ENCODE assay signal across 18 cellular contexts in the genomic region with DNA sequence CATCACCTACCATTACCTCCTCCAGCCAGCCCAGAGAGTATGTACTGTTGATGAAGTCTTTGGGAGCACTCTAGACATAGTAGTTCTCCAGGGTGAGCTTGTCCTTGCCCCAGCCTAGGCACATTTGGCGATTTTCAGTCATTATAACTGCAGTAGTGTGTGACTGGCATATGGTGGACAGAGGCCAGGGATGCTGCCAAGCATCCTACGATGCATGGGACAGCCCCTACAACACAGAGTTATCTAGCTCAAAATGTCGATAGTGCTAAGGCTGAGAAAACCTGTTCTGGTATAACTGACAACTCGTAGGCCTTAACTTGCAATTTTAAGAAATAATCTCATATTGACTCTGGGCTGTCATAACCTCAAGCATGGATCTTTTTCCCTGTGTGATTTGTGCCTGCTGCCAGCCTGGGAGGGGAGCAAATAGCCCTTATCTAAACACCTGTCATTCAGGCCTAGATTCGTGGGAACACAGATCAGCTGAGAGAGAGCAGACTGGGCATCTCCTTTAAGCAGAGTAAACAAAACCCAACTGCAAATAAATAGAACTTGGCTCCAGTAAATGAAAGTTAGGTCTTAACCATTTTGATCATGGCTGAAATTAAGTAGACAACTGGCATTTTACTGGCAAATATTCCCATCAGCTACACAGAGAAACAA.
DNase-seq lines count a peak whose midpoint lies in the region; ATAC-seq, FAIRE-seq and TF ChIP-seq lines count a peak whose summit lies in the region.
"Had no signal": no experiment of that assay in that cellular context is flagged by ENCODE, and none has a peak within 500 bp of the region (broad histone marks: within the 10 kb centered on the region; RNA-seq: fewer than 3 reads in every experiment).

No MANE protein-coding gene starts in this region.

- H4K20me1 ChIP-seq in HepG2 (ENCODE audit: insufficient read depth, low read length) = no peaks in the 10 kb centered on the region

- H3K4me3 Mint-ChIP-seq in activated CD4-positive, alpha-beta T cell treated with anti-CD3 and anti-CD28 coated beads, Interleukin-2, amount 10 ng/mL, durations not matched to agents 24 days and 14 days = no peak overlapping the region
- no peak overlapping the region for H3K4me3 Mint-ChIP-seq in activated CD4-positive, alpha-beta memory T cell treated with anti-CD3 and anti-CD28 coated beads, Interleukin-2, amount 10 ng/mL, durations not matched to agents 7 days and 5 days

- ATAC-seq in HepG2 (peak; percentile 60; the same call in 2 of the 3 replicates), gastroesophageal sphincter (no peak)

- no peak for TF ChIP-seq POLR2A in HepG2 (IDR thresholded peaks at IDR 0.05; ENCODE audit: insufficient read depth in 1 of 2, low read depth in 2 of 2, low read length in 2 of 2)
- no peak for TF ChIP-seq POLR2A in gastroesophageal sphincter (IDR thresholded peaks at IDR 0.05)

- no peak for TF ChIP-seq CTCF in HepG2 (CRISPR knock-in tag; IDR thresholded peaks at IDR 0.05)
- TF ChIP-seq CTCF in gastroesophageal sphincter (IDR thresholded peaks at IDR 0.05) = no peak

- 75% methylated on average over 5 of the region's 5 CpGs for WGBS in HepG2 (ENCODE audit: low lambda C conversion rate)
- WGBS in gastroesophageal sphincter (ENCODE audit: low coverage in 1 of 2), 2 donors = 79 to 100% methylated on average over 2 to 5 of the region's 5 CpGs

- no peaks in the 10 kb centered on the region for H3K4me1 Mint-ChIP-seq in activated CD4-positive, alpha-beta T cell treated with anti-CD3 and anti-CD28 coated beads, Interleukin-2, amount 10 ng/mL, durations not matched to agents 24 days and 14 days
- H3K4me1 Mint-ChIP-seq in activated CD4-positive, alpha-beta memory T cell treated with anti-CD3 and anti-CD28 coated beads, Interleukin-2, amount 10 ng/mL, durations not matched to agents 7 days and 5 days = no peaks in the 10 kb centered on the region

- H3K79me2 ChIP-seq in HepG2 (ENCODE audit: insufficient read depth, low read length) = no peaks in the 10 kb centered on the region

- H3K9ac ChIP-seq in HepG2 (ENCODE audit: insufficient read depth, low read depth, low read length) = no peak overlapping the region

- no peak overlapping the region for H3K27ac Mint-ChIP-seq in activated CD4-positive, alpha-beta T cell treated with anti-CD3 and anti-CD28 coated beads, Interleukin-2, amount 10 ng/mL, durations not matched to agents 24 days and 14 days
- H3K27ac Mint-ChIP-seq in activated CD4-positive, alpha-beta memory T cell treated with anti-CD3 and anti-CD28 coated beads, Interleukin-2, amount 10 ng/mL, durations not matched to agents 7 days and 5 days = no peak overlapping the region

- H3K9me3 Mint-ChIP-seq in activated CD4-positive, alpha-beta T cell treated with anti-CD3 and anti-CD28 coated beads, Interleukin-2, amount 10 ng/mL, durations not matched to agents 24 days and 14 days = no peaks in the 10 kb centered on the region
- no peaks in the 10 kb centered on the region for H3K9me3 Mint-ChIP-seq in activated CD4-positive, alpha-beta memory T cell treated with anti-CD3 and anti-CD28 coated beads, Interleukin-2, amount 10 ng/mL, durations not matched to agents 7 days and 5 days

- no peaks in the 10 kb centered on the region for H3K36me3 Mint-ChIP-seq in activated CD4-positive, alpha-beta T cell treated with anti-CD3 and anti-CD28 coated beads, Interleukin-2, amount 10 ng/mL, durations not matched to agents 24 days and 14 days (ENCODE audit: low read depth)
- no peaks in the 10 kb centered on the region for H3K36me3 Mint-ChIP-seq in activated CD4-positive, alpha-beta memory T cell treated with anti-CD3 and anti-CD28 coated beads, Interleukin-2, amount 10 ng/mL, durations not matched to agents 7 days and 5 days (ENCODE audit: low read depth)

- FAIRE-seq in HepG2 (lab: Jason Lieb, UNC) = no peak

- CTCF ChIA-PET in HepG2 (lab: Yijun Ruan, JAX; ENCODE audit: low intra/inter-chr PET ratio, low total read pairs) = no interaction called here
- CTCF ChIA-PET in activated CD4-positive, alpha-beta memory T cell treated with anti-CD3 and anti-CD28 coated beads, Interleukin-2, amount 10 ng/mL, durations not matched to agents 7 days and 5 days (lab: Charles Lee) = no interaction called here

- H3K4me1 ChIP-seq in HepG2 (ENCODE audit: insufficient read depth, low read length) = peaks cover 9% of the 10 kb centered on the region; the same call in 1 of the 2 replicates
- H3K4me1 ChIP-seq in gastroesophageal sphincter = no peaks in the 10 kb centered on the region

- no peak overlapping the region for H3K4me3 ChIP-seq in HepG2 (replicated peaks in 1 of 3; ENCODE audit: insufficient read depth in 1 of 3, low read depth in 2 of 3, low read length in 3 of 3)
- no peak overlapping the region for H3K4me3 ChIP-seq in gastroesophageal sphincter

- no peak overlapping the region for H3K4me2 ChIP-seq in HepG2 (ENCODE audit: low read depth, low read length)

- no peak for TF ChIP-seq EP300 in HepG2 (IDR thresholded peaks at IDR 0.05; ENCODE audit: low read depth in 2 of 2, low read length in 2 of 2)
- no peak for TF ChIP-seq EP300 in HepG2 (CRISPR knock-in tag; IDR thresholded peaks at IDR 0.05; ENCODE audit: borderline replicate concordance)
- no peak for TF ChIP-seq EP300 in gastroesophageal sphincter (IDR thresholded peaks at IDR 0.05)

- intact Hi-C loops in HepG2 (cut with micrococcal nuclease; ENCODE audit: unreplicated experiment) = loop anchor here (10.0 kb wide), 1 partner anchor 313 kb away; no protein-coding TSS in a partner anchor
- intact Hi-C loops in activated CD4-positive, alpha-beta T cell treated with anti-CD3 and anti-CD28 coated beads, Interleukin-2, amount 10 ng/mL, durations not matched to agents 24 days and 14 days (cut with micrococcal nuclease) = no loop called here

- TF ChIP-seq RAD21 in HepG2 (CRISPR knock-in tag; IDR thresholded peaks at IDR 0.05) = no peak

- H3K27me3 Mint-ChIP-seq in activated CD4-positive, alpha-beta T cell treated with anti-CD3 and anti-CD28 coated beads, Interleukin-2, amount 10 ng/mL, durations not matched to agents 24 days and 14 days = peaks cover under 1% of the 10 kb centered on the region
- H3K27me3 Mint-ChIP-seq in activated CD4-positive, alpha-beta memory T cell treated with anti-CD3 and anti-CD28 coated beads, Interleukin-2, amount 10 ng/mL, durations not matched to agents 7 days and 5 days = no peaks in the 10 kb centered on the region

- H3K27me3 ChIP-seq in HepG2 (ENCODE audit: control insufficient read depth in 1 of 2, insufficient read depth in 2 of 2, low read length in 2 of 2) (no peaks in the 10 kb centered on the region), gastroesophageal sphincter (no peaks in the 10 kb centered on the region)

- no peak overlapping the region for H2AFZ ChIP-seq in HepG2 (ENCODE audit: low read length)

- POLR2A ChIA-PET in HepG2 (lab: Yijun Ruan, JAX) = interaction anchor here (1.9 kb wide), 1 partner anchor 135 kb away, joined by 4 read pairs; no protein-coding TSS in a partner anchor
- POLR2A ChIA-PET in activated CD4-positive, alpha-beta memory T cell treated with anti-CD3 and anti-CD28 coated beads, Interleukin-2, amount 10 ng/mL, durations not matched to agents 7 days and 5 days (lab: Charles Lee) = no interaction called here

- H3K36me3 ChIP-seq in HepG2 (replicated peaks in 1 of 2; ENCODE audit: control insufficient read depth in 1 of 2, insufficient read depth in 2 of 2, low read length in 2 of 2) (peaks cover 33 to 67% of the 10 kb centered on the region in 2 experiments), gastroesophageal sphincter (peaks cover 0 to 21% of the 10 kb centered on the region in 2 donors)

- no TSS peak for BruUV-seq in HepG2 (replicated peaks; lab: Mats Ljungman, UMichigan)

- H3K9me3 ChIP-seq in HepG2 (ENCODE audit: low read length) (no peaks in the 10 kb centered on the region), gastroesophageal sphincter (no peaks in the 10 kb centered on the region)

- H3K27ac ChIP-seq in HepG2 (ENCODE audit: extremely low read length, insufficient read depth, low read length) (no peak overlapping the region), gastroesophageal sphincter (no peak overlapping the region)
- H3K27ac ChIP-seq: C4-2B had no signal

- in situ Hi-C loops in HepG2 (cut with HindIII; ENCODE audit: extremely low pct_ligation_motif_present, low pct_unique_long_range_greater_than_20kb) = no loop called here

- DNase-seq in NCI-H82 (lab: John Stamatoyannopoulos, UW) (peak; percentile 25), NCI-H82 treated with DMSO at 0.1 percent for 48 hours (lab: John Stamatoyannopoulos, UW; ENCODE audit: unreplicated experiment) (no peak), NCI-H510A (lab: John Stamatoyannopoulos, UW) (peak; percentile 13), HepG2 (ENCODE audit: low spot score) (peak; percentile 73)
- no peak for DNase-seq in activated CD4-positive, alpha-beta T cell treated with anti-CD3 and anti-CD28 coated beads, Interleukin-2, amount 10 ng/mL, durations not matched to agents 24 days and 14 days
- no peak for DNase-seq in activated CD4-positive, alpha-beta memory T cell treated with anti-CD3 and anti-CD28 coated beads, Interleukin-2, amount 10 ng/mL, durations not matched to agents 7 days and 5 days
- DNase-seq: DMS 273 treated with DMSO at 0.1 percent for 48 hours; H7; IMR-90; Karpas-422; MM.1S; NCI-H146; NCI-H2107; NCI-H446; NK-92 treated with Interleukin-12 subunit alpha and Interleukin-12 subunit beta, amount 100 ng/mL, for 24 hours; SHP77 treated with DMSO at 0.1 percent for 48 hours had no signal

TF ChIP-seq in HepG2, 621 proteins besides CTCF, POLR2A, EP300 and RAD21 (continues in another document):
- no peak for TF ChIP-seq MXD4 (CRISPR knock-in tag; IDR thresholded peaks at IDR 0.05)
- no peak for TF ChIP-seq ZNF800 (CRISPR knock-in tag; IDR thresholded peaks at IDR 0.05)
- TF ChIP-seq SMYD3 (CRISPR knock-in tag; IDR thresholded peaks at IDR 0.05) = no peak
- TF ChIP-seq GATAD1 (CRISPR knock-in tag; IDR thresholded peaks at IDR 0.05) = no peak
- TF ChIP-seq ZFP82 (CRISPR knock-in tag; IDR thresholded peaks at IDR 0.05; ENCODE audit: borderline replicate concordance) = no peak
- no peak for TF ChIP-seq HMG20B (CRISPR knock-in tag; conservative IDR thresholded peaks at IDR 0.05)
- 0 out of 2 replicates have a peak, but pooled peaks have one; percentile 27 for TF ChIP-seq SAP130 (CRISPR knock-in tag; IDR thresholded peaks at IDR 0.05; ENCODE audit: low read depth)

Comparison
In these comparisons a context has a peak if more than half of its experiments do, and no peak if none do; other contexts are left out.
1. DNase-seq: peak in NCI-H82 (single experiment), NCI-H510A (single experiment) and HepG2 (single experiment); none in NCI-H82 treated with DMSO at 0.1 percent for 48 hours (single experiment), activated CD4-positive, alpha-beta T cell treated with anti-CD3 and anti-CD28 coated beads, Interleukin-2, amount 10 ng/mL, durations not matched to agents 24 days and 14 days (single experiment) and activated CD4-positive, alpha-beta memory T cell treated with anti-CD3 and anti-CD28 coated beads, Interleukin-2, amount 10 ng/mL, durations not matched to agents 7 days and 5 days (single experiment).